In genomic region chr5:180208038-180208434, GRCh38 we compare ENCODE assay signal across 12 cellular contexts. TPM values are rescaled to one million over a fixed set of nuclear protein-coding genes. Genes with fewer than 3 reads are reported as not detected.
DNase-seq lines count a peak whose midpoint lies in the region; FAIRE-seq and TF ChIP-seq lines count a peak whose summit lies in the region.
"Had no signal": no experiment of that assay in that cellular context is flagged by ENCODE, and none has a peak within 500 bp of the region (broad histone marks: within the 10 kb centered on the region; RNA-seq: fewer than 3 reads in every experiment).

No MANE protein-coding gene starts in this region.

- H3K79me2 ChIP-seq in mammary epithelial cell (ENCODE audit: insufficient read depth, low read length), result no peaks in the 10 kb centered on the region
- H3K79me2 ChIP-seq in keratinocyte (ENCODE audit: control insufficient read depth, insufficient read depth, low read length), result no peaks in the 10 kb centered on the region

- H3K36me3 ChIP-seq in mammary epithelial cell (ENCODE audit: insufficient read depth, low read length) (no peaks in the 10 kb centered on the region), keratinocyte (ENCODE audit: control insufficient read depth in 2 of 2, extremely low read depth in 1 of 2, insufficient read depth in 2 of 2, low read length in 2 of 2) (no peaks in the 10 kb centered on the region), suprapubic skin (no peaks in the 10 kb centered on the region)

- peak overlapping the region; percentile 65 for H3K4me3 Mint-ChIP-seq in MCF 10A (ENCODE audit: unreplicated experiment)
- H3K4me3 Mint-ChIP-seq in activated T-helper 1 cell treated with anti-CD3 and anti-CD28 coated beads, Interleukin-12 subunit alpha, Interleukin-12 subunit beta, Interleukin-2, Interleukin-4 antibody, amounts not matched to agents 30 ng/mL and 10 ng/mL and 1 ng/mL, durations not matched to agents 14 hours and 24 hours and 36 hours, result peak overlapping the region; percentile 16

- intact Hi-C loops in MCF 10A (cut with micrococcal nuclease), result loop anchor here (2.0 kb wide), 1 partner anchor 81 kb away; no protein-coding TSS in a partner anchor
- intact Hi-C loops in mammary epithelial cell (cut with micrococcal nuclease), result no loop called here
- intact Hi-C loops in activated T-helper 1 cell treated with anti-CD3 and anti-CD28 coated beads, Interleukin-12 subunit alpha, Interleukin-12 subunit beta, Interleukin-2, Interleukin-4 antibody, amounts not matched to agents 30 ng/mL and 10 ng/mL and 1 ng/mL, durations not matched to agents 14 hours and 24 hours and 36 hours (cut with micrococcal nuclease), result loop anchor here (2.0 kb wide), 2 partner anchors 81 to 85 kb away; partner anchors contain the start of gene MAPK9

- dilution Hi-C loops in mammary epithelial cell (cut with HindIII; ENCODE audit: low sequenced_read_pairs) (no loop called here), keratinocyte (cut with MboI; ENCODE audit: extremely low pct_ligation_motif_present, low sequenced_read_pairs) (no loop called here)

- peaks cover 12% of the 10 kb centered on the region for H3K27me3 Mint-ChIP-seq in MCF 10A (ENCODE audit: insufficient read depth, unreplicated experiment)
- H3K27me3 Mint-ChIP-seq in activated T-helper 1 cell treated with anti-CD3 and anti-CD28 coated beads, Interleukin-12 subunit alpha, Interleukin-12 subunit beta, Interleukin-2, Interleukin-4 antibody, amounts not matched to agents 30 ng/mL and 10 ng/mL and 1 ng/mL, durations not matched to agents 14 hours and 24 hours and 36 hours (ENCODE audit: insufficient read depth), result peaks cover 26% of the 10 kb centered on the region

- TF ChIP-seq POLR2A in suprapubic skin (IDR thresholded peaks at IDR 0.05), result no peak

- H3K9me1 ChIP-seq in keratinocyte (ENCODE audit: control insufficient read depth, extremely low read depth, insufficient read depth, low read length), result no peaks in the 10 kb centered on the region

- H3K4me3 ChIP-seq in mammary epithelial cell (replicated peaks in 1 of 3; ENCODE audit: insufficient read depth in 1 of 3, low read depth in 2 of 3, low read length in 3 of 3) (no peak overlapping the region), keratinocyte (ENCODE audit: control insufficient read depth in 2 of 3, extremely low read depth in 1 of 3, insufficient read depth in 2 of 3, low read depth in 1 of 3, low read length in 3 of 3) (peak overlapping the region in 1 of 3 experiments; percentile 4), suprapubic skin (peak overlapping the region; percentile 48)
- H3K4me3 ChIP-seq: GM12878 had no signal

- H3K9me3 Mint-ChIP-seq in MCF 10A (ENCODE audit: unreplicated experiment), result no peaks in the 10 kb centered on the region
- no peaks in the 10 kb centered on the region for H3K9me3 Mint-ChIP-seq in activated T-helper 1 cell treated with anti-CD3 and anti-CD28 coated beads, Interleukin-12 subunit alpha, Interleukin-12 subunit beta, Interleukin-2, Interleukin-4 antibody, amounts not matched to agents 30 ng/mL and 10 ng/mL and 1 ng/mL, durations not matched to agents 14 hours and 24 hours and 36 hours

- H2AFZ ChIP-seq in mammary epithelial cell (ENCODE audit: low read depth, low read length), result no peak overlapping the region
- no peak overlapping the region for H2AFZ ChIP-seq in keratinocyte (ENCODE audit: control insufficient read depth, low read length)

- BruUV-seq in MCF 10A (replicated peaks; lab: Mats Ljungman, UMichigan) (no TSS peak), mammary epithelial cell (replicated peaks; lab: Mats Ljungman, UMichigan) (no TSS peak)

- H3K27me3 ChIP-seq in mammary epithelial cell (ENCODE audit: insufficient read depth, low read length) (peaks cover 13% of the 10 kb centered on the region), keratinocyte (ENCODE audit: control insufficient read depth, extremely low read depth, insufficient read depth, low read length) (peaks cover 18% of the 10 kb centered on the region), suprapubic skin (peaks cover 24% of the 10 kb centered on the region)

- CTCF ChIA-PET in MCF 10A (lab: Yijun Ruan, JAX), result interaction anchor here (0.6 to 5.8 kb wide), 9 partner anchors 9 to 362 kb away, joined by 3 to 51 read pairs (median 4); no protein-coding TSS in a partner anchor
- CTCF ChIA-PET in mammary epithelial cell (lab: Charles Lee; ENCODE audit: low non-redundant PET), result interaction anchor here (0.6 kb wide), 1 partner anchor 411 kb away, joined by 3 read pairs; no protein-coding TSS in a partner anchor

- no peak overlapping the region for H3K9ac ChIP-seq in mammary epithelial cell (ENCODE audit: insufficient read depth, low read length)
- H3K9ac ChIP-seq in keratinocyte (ENCODE audit: control insufficient read depth, extremely low read depth, insufficient read depth, low read length), result no peak overlapping the region

- H3K4me1 ChIP-seq in mammary epithelial cell (ENCODE audit: insufficient read depth, low read length) (peaks cover 4% of the 10 kb centered on the region), keratinocyte (ENCODE audit: control insufficient read depth, extremely low read depth, insufficient read depth, low read length) (peaks cover 3% of the 10 kb centered on the region), suprapubic skin (peaks cover 17% of the 10 kb centered on the region)

- no peaks in the 10 kb centered on the region for H4K20me1 ChIP-seq in mammary epithelial cell (ENCODE audit: insufficient read depth, low read length)
- no peaks in the 10 kb centered on the region for H4K20me1 ChIP-seq in keratinocyte (ENCODE audit: control insufficient read depth, extremely low read depth, insufficient read depth, low read length)

- peaks cover 7% of the 10 kb centered on the region for H3K36me3 Mint-ChIP-seq in MCF 10A (ENCODE audit: insufficient read depth, unreplicated experiment)
- H3K36me3 Mint-ChIP-seq in activated T-helper 1 cell treated with anti-CD3 and anti-CD28 coated beads, Interleukin-12 subunit alpha, Interleukin-12 subunit beta, Interleukin-2, Interleukin-4 antibody, amounts not matched to agents 30 ng/mL and 10 ng/mL and 1 ng/mL, durations not matched to agents 14 hours and 24 hours and 36 hours (ENCODE audit: low read depth), result no peaks in the 10 kb centered on the region

- in situ Hi-C loops in mammary epithelial cell (cut with MboI; ENCODE audit: low sequenced_read_pairs in 2 of 2), result no loop called here

- no peak overlapping the region for H3K27ac ChIP-seq in mammary epithelial cell (ENCODE audit: insufficient read depth, low read depth, low read length)
- no peak overlapping the region for H3K27ac ChIP-seq in keratinocyte (ENCODE audit: control insufficient read depth, insufficient read depth, low read length)
- no peak overlapping the region for H3K27ac ChIP-seq in suprapubic skin
- H3K27ac ChIP-seq: RWPE1, skin epidermis had no signal

- DNase-seq in MCF 10A (ENCODE audit: unreplicated experiment), result no peak
- DNase-seq in mammary epithelial cell, result no peak
- DNase-seq in activated T-helper 1 cell treated with anti-CD3 and anti-CD28 coated beads, Interleukin-12 subunit alpha, Interleukin-12 subunit beta, Interleukin-2, Interleukin-4 antibody, amounts not matched to agents 30 ng/mL and 10 ng/mL and 1 ng/mL, durations not matched to agents 14 hours and 24 hours and 36 hours (ENCODE audit: low spot score), result no peak
- DNase-seq in keratinocyte (ENCODE audit: low read depth, low spot score), result no peak
- no peak for DNase-seq in suprapubic skin (ENCODE audit: low spot score in 2 of 2)
- no peak for DNase-seq in HCEC 1CT
- no peak for DNase-seq in stimulated activated CD4-positive, alpha-beta T cell treated with anti-CD3 and anti-CD28 coated beads, Interleukin-4, amount 100 ng/mL, for 24 hours
- no peak for DNase-seq in OCI-M1 (lab: John Stamatoyannopoulos, UW)

- POLR2A ChIA-PET in MCF 10A (lab: Yijun Ruan, JAX), result interaction anchor here (1.1 kb wide), 1 partner anchor 83 kb away, joined by 3 read pairs; no protein-coding TSS in a partner anchor

- no peaks in the 10 kb centered on the region for H3K9me3 ChIP-seq in mammary epithelial cell (replicated peaks; ENCODE audit: insufficient read depth, low read length)
- no peaks in the 10 kb centered on the region for H3K9me3 ChIP-seq in keratinocyte (ENCODE audit: control insufficient read depth, low read depth, low read length)
- H3K9me3 ChIP-seq in suprapubic skin, result no peaks in the 10 kb centered on the region

- peak; percentile 4 for TF ChIP-seq CTCF in MCF 10A (IDR thresholded peaks at IDR 0.05; ENCODE audit: unreplicated experiment)
- no peak for TF ChIP-seq CTCF in mammary epithelial cell (conservative IDR thresholded peaks at IDR 0.05 in 1 of 2, IDR thresholded peaks at IDR 0.05 in 1 of 2; ENCODE audit: extremely low read depth in 1 of 2, insufficient read depth in 1 of 2, low read depth in 1 of 2, low read length in 2 of 2)
- no peak for TF ChIP-seq CTCF in keratinocyte (optimal IDR thresholded peaks at IDR 0.05 in 1 of 3, IDR thresholded peaks at IDR 0.05 in 1 of 3, conservative IDR thresholded peaks at IDR 0.05 in 1 of 3; ENCODE audit: extremely low read depth in 1 of 3, insufficient read depth in 2 of 3, low read length in 3 of 3)
- no peak for TF ChIP-seq CTCF in suprapubic skin (IDR thresholded peaks at IDR 0.05)

- H3K27ac Mint-ChIP-seq in MCF 10A (ENCODE audit: low read depth, unreplicated experiment), result no peak overlapping the region
- no peak overlapping the region for H3K27ac Mint-ChIP-seq in activated T-helper 1 cell treated with anti-CD3 and anti-CD28 coated beads, Interleukin-12 subunit alpha, Interleukin-12 subunit beta, Interleukin-2, Interleukin-4 antibody, amounts not matched to agents 30 ng/mL and 10 ng/mL and 1 ng/mL, durations not matched to agents 14 hours and 24 hours and 36 hours

- FAIRE-seq in keratinocyte (lab: Jason Lieb, UNC), result no peak
- FAIRE-seq: GM12878 had no signal

- H3K4me1 Mint-ChIP-seq in MCF 10A (ENCODE audit: insufficient read depth, unreplicated experiment), result peaks cover 12% of the 10 kb centered on the region
- H3K4me1 Mint-ChIP-seq in activated T-helper 1 cell treated with anti-CD3 and anti-CD28 coated beads, Interleukin-12 subunit alpha, Interleukin-12 subunit beta, Interleukin-2, Interleukin-4 antibody, amounts not matched to agents 30 ng/mL and 10 ng/mL and 1 ng/mL, durations not matched to agents 14 hours and 24 hours and 36 hours (ENCODE audit: low read depth), result peaks cover 9% of the 10 kb centered on the region

- TF ChIP-seq EP300 in suprapubic skin (IDR thresholded peaks at IDR 0.05), result no peak

- WGBS in mammary epithelial cell (ENCODE audit: low coverage, missing lambda C conversion rate), result 14% methylated on average over 13 of the region's 14 CpGs
- 27% methylated on average over 7 of the region's 14 CpGs for WGBS in suprapubic skin

- H3K4me2 ChIP-seq in mammary epithelial cell (ENCODE audit: insufficient read depth, low read depth, low read length) (no peak overlapping the region), keratinocyte (ENCODE audit: control insufficient read depth, extremely low read depth, insufficient read depth, low read depth, low read length) (peak overlapping the region; percentile 78)

RNA-seq across cellular contexts. Expression of gene RASGEF1C, which starts 1.0 kb away (rescaled TPM):
- total RNA-seq in MCF 10A (2022) (not detected in 2 replicates), mammary epithelial cell (under 1 TPM in 1 of 2 donors, not detected in 1; 0.17 TPM), suprapubic skin (under 1 TPM; 0.64 to 0.89 (median 0.81) TPM)
- polyA plus RNA-seq in mammary epithelial cell (not detected), keratinocyte (not detected in 3 replicates)
- polyA minus RNA-seq in mammary epithelial cell (not detected), keratinocyte (not detected in 3 replicates)
- not detected in 2 replicates for total RNA-seq in activated T-helper 1 cell treated with anti-CD3 and anti-CD28 coated beads, Interleukin-12 subunit alpha, Interleukin-12 subunit beta, Interleukin-2, Interleukin-4 antibody, amounts not matched to agents 30 ng/mL and 10 ng/mL and 1 ng/mL, durations not matched to agents 14 hours and 24 hours and 36 hours
- polyA plus RNA-seq in keratinocyte (2011; ENCODE audit: low read depth), result not detected
- 0.04 TPM in 1 of 2 replicates, not detected in the other for polyA plus RNA-seq in keratinocyte (2011; cell fraction: cytosol; rRNA removed)
- not detected in 2 replicates for polyA plus RNA-seq in keratinocyte (2011; cell fraction: nucleus; rRNA removed)
- not detected in 2 replicates for polyA plus RNA-seq in keratinocyte (2012; ENCODE audit: low replicate concordance)
- polyA minus RNA-seq in keratinocyte (2011; cell fraction: cytosol; rRNA and poly(A)+ RNA removed), result not detected
- polyA minus RNA-seq in keratinocyte (2011; cell fraction: nucleus; rRNA and poly(A)+ RNA removed), result not detected in 2 replicates
- total RNA-seq: dermis microvascular lymphatic vessel endothelial cell, GM12878 had no signal
- polyA plus RNA-seq: GM12878 had no signal
